ENCODE assay signal across 13 cellular contexts in the genomic region with DNA sequence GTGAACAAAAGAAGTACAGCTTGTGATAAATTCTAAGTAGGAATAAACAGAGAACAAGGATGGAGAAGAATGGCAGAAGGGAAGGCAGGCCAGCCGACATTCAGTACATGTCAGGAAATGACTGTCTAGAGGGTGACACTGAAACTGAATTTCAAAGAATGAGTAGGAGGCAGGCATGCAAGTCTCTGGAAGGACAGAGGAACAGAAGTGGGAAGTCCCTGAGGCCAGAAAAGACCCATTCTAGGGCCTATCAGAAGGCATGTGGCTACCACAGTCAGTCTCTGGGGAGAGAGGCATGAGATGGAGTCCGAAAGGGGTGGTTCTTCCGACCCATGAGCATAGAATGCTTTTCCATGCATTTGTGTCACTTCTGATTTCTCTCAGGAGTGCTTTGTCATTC.
DNase-seq lines count a peak whose midpoint lies in the region; ATAC-seq, FAIRE-seq and TF ChIP-seq lines count a peak whose summit lies in the region.
"Had no signal": no experiment of that assay in that cellular context is flagged by ENCODE, and none has a peak within 500 bp of the region (broad histone marks: within the 10 kb centered on the region; RNA-seq: fewer than 3 reads in every experiment).

No MANE protein-coding gene starts in this region.

- no peaks in the 10 kb centered on the region for H3K9me3 Mint-ChIP-seq in activated T-cell treated with anti-CD3 and anti-CD28 coated beads, Interleukin-2, amount 50 U/mL, for 4 hours
- H3K9me3 Mint-ChIP-seq: T-helper 1 cell treated with Interleukin-12 subunit alpha and Interleukin-12 subunit beta and Interleukin-4 antibody, amounts not matched to agents 30 μg/mL and 1 μg/mL, for 36 hours had no signal

- H3K4me1 ChIP-seq in sigmoid colon (peaks cover 0 to 11% (median 6%) of the 10 kb centered on the region in 4 donors), SJCRH30 (no peaks in the 10 kb centered on the region)

- H3K27ac ChIP-seq in VCaP (peak overlapping the region; percentile 24; the same call in 1 of the 2 replicates), sigmoid colon (no peak overlapping the region), SJCRH30 (no peak overlapping the region)
- H3K27ac ChIP-seq: BLaER1 treated with 17β-estradiol and CSF1 and Interleukin-3, amounts not matched to agents 10 nM and 100 nM; stomach had no signal

- intact Hi-C loops in sigmoid colon (cut with DNase I), result loop anchor here (5.0 kb wide), 1 partner anchor 47 kb away; no protein-coding TSS in a partner anchor

- no peak overlapping the region for H3K4me3 ChIP-seq in sigmoid colon
- no peak overlapping the region for H3K4me3 ChIP-seq in SJCRH30
- H3K4me3 ChIP-seq: BLaER1 treated with 17β-estradiol and CSF1 and Interleukin-3, amounts not matched to agents 10 nM and 100 nM; stomach had no signal

- H3K27me3 Mint-ChIP-seq in activated T-cell treated with anti-CD3 and anti-CD28 coated beads, Interleukin-2, amount 50 U/mL, for 4 hours (ENCODE audit: low read depth), result no peaks in the 10 kb centered on the region

- H3K36me3 ChIP-seq in sigmoid colon (no peaks in the 10 kb centered on the region), SJCRH30 (no peaks in the 10 kb centered on the region)
- H3K36me3 ChIP-seq: BLaER1 treated with 17β-estradiol and CSF1 and Interleukin-3, amounts not matched to agents 10 nM and 100 nM; stomach had no signal

- FAIRE-seq in GM12892 (lab: Jason Lieb, UNC), result peak; percentile 92
- FAIRE-seq: small intestine had no signal

- H3K36me3 Mint-ChIP-seq in activated T-cell treated with anti-CD3 and anti-CD28 coated beads, Interleukin-2, amount 50 U/mL, for 4 hours (ENCODE audit: insufficient read depth), result no peaks in the 10 kb centered on the region

- ATAC-seq in GM19455 (IDR thresholded peaks at IDR 0.05; ENCODE audit: unreplicated experiment) (peak; percentile 84), HG02943 (IDR thresholded peaks at IDR 0.05; ENCODE audit: low read depth, unreplicated experiment) (peak; percentile 90)
- no peak for ATAC-seq in activated T-cell treated with anti-CD3 and anti-CD28 coated beads, Interleukin-2, amount 50 U/mL, for 4 hours

- H3K4me3 Mint-ChIP-seq in activated T-cell treated with anti-CD3 and anti-CD28 coated beads, Interleukin-2, amount 50 U/mL, for 4 hours, result no peak overlapping the region
- H3K4me3 Mint-ChIP-seq: T-helper 1 cell treated with Interleukin-12 subunit alpha and Interleukin-12 subunit beta and Interleukin-4 antibody, amounts not matched to agents 30 μg/mL and 1 μg/mL, for 36 hours had no signal

- WGBS in sigmoid colon, 2 donors, result 54 to 55% methylated on average over 3 of the region's 3 CpGs

- peak; percentile 2 for DNase-seq in GM12892 (ENCODE audit: insufficient read length)
- no peak for DNase-seq in hippocampal formation (lab: John Stamatoyannopoulos, UW)
- DNase-seq in sigmoid colon, result no peak
- DNase-seq in activated T-cell treated with anti-CD3 and anti-CD28 coated beads, Interleukin-2, amount 50 U/mL, for 4 hours, result no peak
- no peak for DNase-seq in SJCRH30
- DNase-seq: activated T-cell treated with anti-CD3 and anti-CD28 coated beads for 4 hours had no signal

- H3K4me1 Mint-ChIP-seq in activated T-cell treated with anti-CD3 and anti-CD28 coated beads, Interleukin-2, amount 50 U/mL, for 4 hours (ENCODE audit: low read depth), result no peaks in the 10 kb centered on the region

- no peak for TF ChIP-seq EP300 in sigmoid colon (IDR thresholded peaks at IDR 0.05)

- TF ChIP-seq CTCF in VCaP (conservative IDR thresholded peaks at IDR 0.05) (no peak), sigmoid colon (IDR thresholded peaks at IDR 0.05) (no peak)

- no peaks in the 10 kb centered on the region for H3K27me3 ChIP-seq in sigmoid colon
- H3K27me3 ChIP-seq in SJCRH30, result no peaks in the 10 kb centered on the region
- H3K27me3 ChIP-seq: BLaER1 treated with 17β-estradiol and CSF1 and Interleukin-3, amounts not matched to agents 10 nM and 100 nM; stomach had no signal

- TF ChIP-seq POLR2A in GM12892 (IDR thresholded peaks at IDR 0.05; ENCODE audit: low read depth, low read length), result no peak
- no peak for TF ChIP-seq POLR2A in sigmoid colon (IDR thresholded peaks at IDR 0.05)

- H3K9me3 ChIP-seq in sigmoid colon (no peaks in the 10 kb centered on the region), SJCRH30 (replicated peaks) (no peaks in the 10 kb centered on the region)
- H3K9me3 ChIP-seq: BLaER1 treated with 17β-estradiol and CSF1 and Interleukin-3, amounts not matched to agents 10 nM and 100 nM; stomach had no signal

Comparison
In these comparisons a context has a peak if more than half of its experiments do, and no peak if none do; other contexts are left out.
1. ATAC-seq: peak in GM19455 (single experiment) and HG02943 (single experiment); none in activated T-cell treated with anti-CD3 and anti-CD28 coated beads, Interleukin-2, amount 50 U/mL, for 4 hours (0 of 2).